Comparison of ENCODE assay signal across 1 cellular context in genomic region chr3:111823341-111823830, GRCh38.
TF ChIP-seq lines count a peak whose summit lies in the region.

No MANE protein-coding gene starts in this region.

TF ChIP-seq in WTC11, 78 proteins besides CTCF, POLR2A, EP300 and RAD21 (continued from another document):
- TF ChIP-seq FOXP4 (CRISPR knock-in tag; IDR thresholded peaks at IDR 0.05): no peak
- no peak for TF ChIP-seq ZNF423 (CRISPR knock-in tag; IDR thresholded peaks at IDR 0.05)
- TF ChIP-seq ZNF281 (CRISPR knock-in tag; IDR thresholded peaks at IDR 0.05): no peak
- TF ChIP-seq CDX4 (CRISPR knock-in tag; IDR thresholded peaks at IDR 0.05; ENCODE audit: borderline replicate concordance): no peak
- no peak for TF ChIP-seq ZMAT4 (CRISPR knock-in tag; IDR thresholded peaks at IDR 0.05)
- TF ChIP-seq ATF3 (CRISPR knock-in tag; conservative IDR thresholded peaks at IDR 0.05): no peak
- no peak for TF ChIP-seq ZSCAN18 (CRISPR knock-in tag; IDR thresholded peaks at IDR 0.05)
- TF ChIP-seq ZBTB43 (CRISPR knock-in tag; IDR thresholded peaks at IDR 0.05): no peak
- TF ChIP-seq E2F1 (CRISPR knock-in tag; IDR thresholded peaks at IDR 0.05): no peak
- no peak for TF ChIP-seq PRDM15 (CRISPR knock-in tag; IDR thresholded peaks at IDR 0.05)
- no peak for TF ChIP-seq ZNF396 (CRISPR knock-in tag; IDR thresholded peaks at IDR 0.05; ENCODE audit: borderline replicate concordance)
- TF ChIP-seq PRRX2 (CRISPR knock-in tag; IDR thresholded peaks at IDR 0.05): no peak
- TF ChIP-seq ATF1 (CRISPR knock-in tag; IDR thresholded peaks at IDR 0.05): no peak
- no peak for TF ChIP-seq ZNF317 (CRISPR knock-in tag; IDR thresholded peaks at IDR 0.05; ENCODE audit: borderline replicate concordance, low read depth)
- no peak for TF ChIP-seq SP1 (CRISPR knock-in tag; conservative IDR thresholded peaks at IDR 0.05)
- TF ChIP-seq MLX (CRISPR knock-in tag; IDR thresholded peaks at IDR 0.05): no peak
